24 cellular contexts compared by ENCODE assay signal in genomic region chr10:84826704-84827103, GRCh38.
DNase-seq lines count a peak whose midpoint lies in the region; FAIRE-seq and TF ChIP-seq lines count a peak whose summit lies in the region.
"Had no signal": no experiment of that assay in that cellular context is flagged by ENCODE, and none has a peak within 500 bp of the region (broad histone marks: within the 10 kb centered on the region; RNA-seq: fewer than 3 reads in every experiment).

No MANE protein-coding gene starts in this region.

- H2AFZ ChIP-seq in H9 (ENCODE audit: low read length), result no peak overlapping the region

- WGBS in H9 (ENCODE audit: extremely low coverage, insufficient read length, low lambda C conversion rate), result no CpG with 5 or more reads among the region's 3 CpGs

- H3K27me3 Mint-ChIP-seq in H9 (ENCODE audit: low read depth), result no peaks in the 10 kb centered on the region
- H3K27me3 Mint-ChIP-seq in chondrocyte (ENCODE audit: low read depth), result no peaks in the 10 kb centered on the region
- H3K27me3 Mint-ChIP-seq in osteocyte (ENCODE audit: unreplicated experiment), result no peaks in the 10 kb centered on the region
- H3K27me3 Mint-ChIP-seq: central memory CD8-positive, alpha-beta T cell had no signal

- no peak for FAIRE-seq in GM12891 (lab: Jason Lieb, UNC)
- FAIRE-seq: H1, keratinocyte had no signal

- no peak overlapping the region for H2BK12ac ChIP-seq in H9 (ENCODE audit: insufficient read length, low read depth, low read length)

- no peak overlapping the region for H4K5ac ChIP-seq in H9 (ENCODE audit: insufficient read length, low read depth, low read length)

- H3K27ac ChIP-seq in H9 (ENCODE audit: insufficient read length, low read depth, low read length), result no peak overlapping the region
- no peak overlapping the region for H3K27ac ChIP-seq in RWPE1
- H3K27ac ChIP-seq: thyroid gland had no signal

- no peak overlapping the region for H3K18ac ChIP-seq in H9 (ENCODE audit: insufficient read length, low read depth, low read length)

- no peak overlapping the region for H3T11ph ChIP-seq in H9 (ENCODE audit: low read length)

- no peaks in the 10 kb centered on the region for H3K27me3 ChIP-seq in H9 (ENCODE audit: insufficient read depth, low read length)
- H3K27me3 ChIP-seq: BE2C, thyroid gland had no signal

- H3K4me3 Mint-ChIP-seq in H9 (no peak overlapping the region), chondrocyte (ENCODE audit: unreplicated experiment) (no peak overlapping the region), osteocyte (ENCODE audit: unreplicated experiment) (peak overlapping the region; percentile 7)
- H3K4me3 Mint-ChIP-seq: activated CD4-positive, alpha-beta T cell treated with anti-CD3 and anti-CD28 coated beads for 36 hours; activated T-cell treated with anti-CD3 and anti-CD28 coated beads, Interleukin-2, amount 50 U/mL, for 4 hours; central memory CD8-positive, alpha-beta T cell had no signal

- TF ChIP-seq POLR2A in GM12891 (IDR thresholded peaks at IDR 0.05; ENCODE audit: low read depth, low read length), result no peak

- no peak overlapping the region for H3K4ac ChIP-seq in H9 (ENCODE audit: low read depth, low read length)

- no peaks in the 10 kb centered on the region for H3K4me1 ChIP-seq in H9 (ENCODE audit: insufficient read depth, low read length)
- H3K4me1 ChIP-seq: BE2C had no signal

- no peak overlapping the region for H4K91ac ChIP-seq in H9 (ENCODE audit: insufficient read length, low read depth, low read length)

- no peaks in the 10 kb centered on the region for H3K79me2 ChIP-seq in H9 (ENCODE audit: insufficient read depth, low read length)

- H3K9me3 Mint-ChIP-seq in H9 (no peaks in the 10 kb centered on the region), chondrocyte (ENCODE audit: low read depth) (no peaks in the 10 kb centered on the region), osteocyte (ENCODE audit: unreplicated experiment) (no peaks in the 10 kb centered on the region)
- H3K9me3 Mint-ChIP-seq: activated T-cell treated with anti-CD3 and anti-CD28 coated beads, Interleukin-2, amount 50 U/mL, for 4 hours; central memory CD8-positive, alpha-beta T cell had no signal

- POLR2A ChIA-PET in RWPE1 (lab: Yijun Ruan, JAX; ENCODE audit: low non-redundant PET), result no interaction called here

- H2BK20ac ChIP-seq in H9 (ENCODE audit: low read depth, low read length, poor library complexity, severe bottlenecking), result no peak overlapping the region

- no peaks in the 10 kb centered on the region for H3K79me1 ChIP-seq in H9 (ENCODE audit: insufficient read depth, low read depth, low read length, poor library complexity, severe bottlenecking)

- H2AK5ac ChIP-seq in H9 (ENCODE audit: insufficient read length, low read length), result no peak overlapping the region

- no peak overlapping the region for H3K9ac ChIP-seq in H9 (ENCODE audit: extremely low read depth, insufficient read length, low read length)

- no peak overlapping the region for H4K8ac ChIP-seq in H9 (replicated peaks; ENCODE audit: insufficient read length, low read depth, low read length)

- no peak overlapping the region for H3K56ac ChIP-seq in H9 (ENCODE audit: insufficient read length, low read depth, low read length)

- H3K4me1 Mint-ChIP-seq in H9 (peaks cover 12 to 14% of the 10 kb centered on the region in 2 experiments), chondrocyte (ENCODE audit: low read depth) (peaks cover 62% of the 10 kb centered on the region), osteocyte (ENCODE audit: unreplicated experiment) (peaks cover 67% of the 10 kb centered on the region)
- H3K4me1 Mint-ChIP-seq: activated CD4-positive, alpha-beta T cell treated with anti-CD3 and anti-CD28 coated beads for 36 hours; central memory CD8-positive, alpha-beta T cell had no signal

- no peak overlapping the region for H2BK120ac ChIP-seq in H9 (ENCODE audit: low read depth, low read length, poor library complexity, severe bottlenecking)

- TF ChIP-seq CTCF in H9 (conservative IDR thresholded peaks at IDR 0.05) (no peak), chondrocyte (IDR thresholded peaks at IDR 0.05) (no peak), osteocyte (IDR thresholded peaks at IDR 0.05) (no peak), RWPE1 (conservative IDR thresholded peaks at IDR 0.05; ENCODE audit: low read depth) (no peak)

- no peaks in the 10 kb centered on the region for H3K9me3 ChIP-seq in H9 (ENCODE audit: control insufficient read depth, low read depth, low read length)
- H3K9me3 ChIP-seq: BE2C, thyroid gland had no signal

- DNase-seq in NCI-H2171 treated with DMSO at 0.1 percent for 48 hours (lab: John Stamatoyannopoulos, UW) (peak; percentile 26), NCI-H2171 (lab: John Stamatoyannopoulos, UW) (no peak), H9 (no peak), chondrocyte (ENCODE audit: low spot score) (no peak), osteocyte (ENCODE audit: extremely low spot score, unreplicated experiment) (no peak), GM12891 (ENCODE audit: insufficient read length, low spot score) (no peak), RWPE1 (ENCODE audit: low spot score) (no peak), AG08396 (ENCODE audit: low spot score) (no peak)
- DNase-seq: activated CD4-positive, alpha-beta T cell treated with anti-CD3 and anti-CD28 coated beads for 36 hours; activated naive CD4-positive, alpha-beta T cell treated with Interleukin-2 at 50 U/mL for 16 hours; activated T-cell treated with anti-CD3 and anti-CD28 coated beads, Interleukin-2, amount 50 U/mL, for 4 hours; amygdala; BE2C; COR-L47; DND-41; NCI-H1417; occipital lobe; SIG-M5; stimulated activated CD4-positive, alpha-beta T cell treated with anti-CD3 and anti-CD28 coated beads, Interleukin-4, amount 100 ng/mL, for 4 hours; stimulated activated naive CD8-positive, alpha-beta T cell treated with anti-CD3 and anti-CD28 coated beads, Interleukin-15, Interleukin-2, amounts not matched to agents 100 U/mL and 50 U/mL, for 24 hours; thyroid gland had no signal

- H3K23me2 ChIP-seq in H9 (ENCODE audit: insufficient read length, low read depth, low read length, poor library complexity, severe bottlenecking), result no peaks in the 10 kb centered on the region

- H4K20me1 ChIP-seq in H9 (ENCODE audit: control insufficient read depth, insufficient read depth, insufficient read length), result no peaks in the 10 kb centered on the region

- H3K14ac ChIP-seq in H9 (ENCODE audit: insufficient read depth, low read length), result no peak overlapping the region

- no peaks in the 10 kb centered on the region for H3K36me3 Mint-ChIP-seq in H9 (ENCODE audit: insufficient read depth in 1 of 3, low read depth in 3 of 3)
- no peaks in the 10 kb centered on the region for H3K36me3 Mint-ChIP-seq in chondrocyte (ENCODE audit: low read depth)
- H3K36me3 Mint-ChIP-seq in osteocyte (ENCODE audit: unreplicated experiment), result no peaks in the 10 kb centered on the region

- no peak overlapping the region for H2BK5ac ChIP-seq in H9 (ENCODE audit: insufficient read length, low read length)

- CTCF ChIA-PET in RWPE1 (lab: Yijun Ruan, JAX), result interaction anchor here (0.6 kb wide), 1 partner anchor 40 kb away, joined by 4 read pairs; no protein-coding TSS in a partner anchor

- peak overlapping the region in 2 of 3 experiments; percentile 22 to 90; a peak in 2 of 7 replicates for H3K27ac Mint-ChIP-seq in H9
- peak overlapping the region; percentile 79 for H3K27ac Mint-ChIP-seq in chondrocyte (ENCODE audit: unreplicated experiment)
- H3K27ac Mint-ChIP-seq in osteocyte (ENCODE audit: unreplicated experiment), result no peak overlapping the region
- H3K27ac Mint-ChIP-seq: activated CD4-positive, alpha-beta T cell treated with anti-CD3 and anti-CD28 coated beads for 36 hours had no signal

- H3K23ac ChIP-seq in H9 (ENCODE audit: insufficient read length, low read depth, low read length), result no peak overlapping the region

- no peak overlapping the region for H3K4me2 ChIP-seq in H9 (ENCODE audit: insufficient read depth, insufficient read length, low read length)

- no peak overlapping the region for H2BK15ac ChIP-seq in H9 (ENCODE audit: low read depth, low read length)

TF ChIP-seq in GM12891, 5 proteins besides CTCF, POLR2A, EP300 and RAD21:
- no peak for TF ChIP-seq POLR2AphosphoS5 (IDR thresholded peaks at IDR 0.05; ENCODE audit: low read depth, low read length)
- TF ChIP-seq PAX5 (IDR thresholded peaks at IDR 0.05; ENCODE audit: insufficient read depth, low read length, severe bottlenecking), result no peak
- no peak for TF ChIP-seq SPI1 (IDR thresholded peaks at IDR 0.05; ENCODE audit: low read depth, low read length)
